Comparison of ENCODE assay signal across 1 cellular context in genomic region chr13:30486230-30487074, GRCh38.
TF ChIP-seq lines count a peak whose summit lies in the region.

No MANE protein-coding gene starts in this region.

TF ChIP-seq in GM23338, 12 proteins besides CTCF, POLR2A, EP300 and RAD21 (continued from another document):
- no peak for TF ChIP-seq ZNF462 (CRISPR knock-in tag; IDR thresholded peaks at IDR 0.05)
- no peak for TF ChIP-seq STAT1 (IDR thresholded peaks at IDR 0.05; ENCODE audit: unreplicated experiment)
- no peak for TF ChIP-seq ZNF114 (CRISPR knock-in tag; IDR thresholded peaks at IDR 0.05)
- no peak for TF ChIP-seq JUNB (IDR thresholded peaks at IDR 0.05; ENCODE audit: unreplicated experiment)
- no peak for TF ChIP-seq REST (IDR thresholded peaks at IDR 0.05; ENCODE audit: unreplicated experiment)
- TF ChIP-seq POLR2AphosphoS5 (IDR thresholded peaks at IDR 0.05; ENCODE audit: low read depth) = no peak
- TF ChIP-seq CREB1 (CRISPR knock-in tag; IDR thresholded peaks at IDR 0.05; ENCODE audit: low read depth) = no peak
- TF ChIP-seq ETS1 (IDR thresholded peaks at IDR 0.05) = no peak
